In genomic region chr22:37904572-37905533, GRCh38 we compare ENCODE assay signal across 8 cellular contexts. TPM values are rescaled to one million over a fixed set of nuclear protein-coding genes. Genes with fewer than 3 reads are reported as not detected.
DNase-seq lines count a peak whose midpoint lies in the region; ATAC-seq and TF ChIP-seq lines count a peak whose summit lies in the region.

No MANE protein-coding gene starts in this region.

- no peaks in the 10 kb centered on the region for H3K9me3 ChIP-seq in left lung

- H3K4me1 ChIP-seq in left lung: peaks cover 6 to 40% of the 10 kb centered on the region in 2 donors

- CTCF ChIA-PET in activated CD4-positive, alpha-beta T cell treated with anti-CD3 and anti-CD28 coated beads for 36 hours (lab: Charles Lee): interaction anchor here (1.0 to 2.1 kb wide), 2 partner anchors 8 to 19 kb away, joined by 3 to 14 read pairs; no protein-coding TSS in a partner anchor

- peak; percentile 37 for ATAC-seq in activated CD4-positive, alpha-beta T cell treated with anti-CD3 and anti-CD28 coated beads for 36 hours
- ATAC-seq in left lung: peak; percentile 64
- ATAC-seq in HG03521 (IDR thresholded peaks at IDR 0.05; ENCODE audit: unreplicated experiment): no peak
- no peak for ATAC-seq in HG03460 (IDR thresholded peaks at IDR 0.05; ENCODE audit: unreplicated experiment)

- H3K4me3 ChIP-seq in left lung: peak overlapping the region in 1 of 2 donors; percentile 59

- no peaks in the 10 kb centered on the region for H3K36me3 ChIP-seq in left lung

- H3K4me3 Mint-ChIP-seq in activated CD4-positive, alpha-beta T cell treated with anti-CD3 and anti-CD28 coated beads for 36 hours: peak overlapping the region; percentile 72

- intact Hi-C loops in activated CD4-positive, alpha-beta T cell treated with anti-CD3 and anti-CD28 coated beads for 36 hours (cut with DNase I, micrococcal nuclease): loop anchor here (1.0 to 5.0 kb wide), 2 partner anchors 47 to 56 kb away; partner anchors contain the start of genes C22orf23 (in 1 of the 2), EIF3L (in 1 of the 2) and POLR2F (in 1 of the 2)
- intact Hi-C loops in left lung (cut with DNase I): no loop called here

- no peaks in the 10 kb centered on the region for H3K27me3 Mint-ChIP-seq in activated CD4-positive, alpha-beta T cell treated with anti-CD3 and anti-CD28 coated beads for 36 hours

- H3K4me1 Mint-ChIP-seq in activated CD4-positive, alpha-beta T cell treated with anti-CD3 and anti-CD28 coated beads for 36 hours: peaks cover 21% of the 10 kb centered on the region

- peak overlapping the region; percentile 79 for H3K27ac Mint-ChIP-seq in activated CD4-positive, alpha-beta T cell treated with anti-CD3 and anti-CD28 coated beads for 36 hours

- H3K27me3 ChIP-seq in left lung: no peaks in the 10 kb centered on the region

- no peaks in the 10 kb centered on the region for H3K9me3 Mint-ChIP-seq in activated CD4-positive, alpha-beta T cell treated with anti-CD3 and anti-CD28 coated beads for 36 hours (ENCODE audit: low read depth)

- H3K27ac ChIP-seq in left lung: peak overlapping the region; percentile 82 to 85
- peak overlapping the region; percentile 90 for H3K27ac ChIP-seq in substantia nigra (ENCODE audit: low read depth, low read length, poor library complexity, severe bottlenecking)

- DNase-seq in activated CD4-positive, alpha-beta T cell treated with anti-CD3 and anti-CD28 coated beads for 36 hours: peak; percentile 50
- no peak for DNase-seq in activated CD4-positive, alpha-beta T cell treated with anti-CD3 and anti-CD28 coated beads, Interleukin-2, amount 50 U/mL, for 4 hours
- DNase-seq in OCI-M1 (lab: John Stamatoyannopoulos, UW) (peak; percentile 62), cerebellum (ENCODE audit: low spot score) (peak; percentile 84), left lung (peak in 1 of 2 donors; percentile 76), substantia nigra (lab: John Stamatoyannopoulos, UW) (peak in 33 of 49 donors; percentile 12 to 82 (median 49))

- POLR2A ChIA-PET in activated CD4-positive, alpha-beta T cell treated with anti-CD3 and anti-CD28 coated beads for 36 hours (lab: Charles Lee): interaction anchor here (0.7 kb wide), 1 partner anchor 42 kb away, joined by 3 read pairs; no protein-coding TSS in a partner anchor

- TF ChIP-seq CTCF in left lung (IDR thresholded peaks at IDR 0.05): no peak

- H3K36me3 Mint-ChIP-seq in activated CD4-positive, alpha-beta T cell treated with anti-CD3 and anti-CD28 coated beads for 36 hours (ENCODE audit: low read depth): no peaks in the 10 kb centered on the region

RNA-seq across cellular contexts. Expression of gene MICALL1, which starts 1.2 kb away (rescaled TPM):
- total RNA-seq in activated CD4-positive, alpha-beta T cell treated with anti-CD3 and anti-CD28 coated beads for 36 hours: 10 to 100 TPM; 11.2 to 11.8 TPM
- total RNA-seq in cerebellum: 16.8 TPM
- total RNA-seq in left lung: 10 to 100 TPM; 35.8 to 36.8 TPM

RNA-seq across cellular contexts. Expression of gene C22orf23, which starts 48.5 kb away (rescaled TPM):
- under 1 TPM in 1 of 2 experiments, not detected in 1; 0.16 TPM for total RNA-seq in activated CD4-positive, alpha-beta T cell treated with anti-CD3 and anti-CD28 coated beads for 36 hours
- total RNA-seq in cerebellum: 1.4 TPM
- total RNA-seq in left lung: under 1 TPM; 0.26 to 0.65 TPM

RNA-seq across cellular contexts. Expression of gene POLR2F, which starts 48.6 kb away (rescaled TPM):
- total RNA-seq in activated CD4-positive, alpha-beta T cell treated with anti-CD3 and anti-CD28 coated beads for 36 hours: 10 to 100 TPM; 70.5 to 77.8 TPM
- total RNA-seq in cerebellum (29.1 TPM), left lung (10 to 100 TPM; 58.3 to 64.9 TPM)

RNA-seq across cellular contexts. Expression of gene EIF3L, which starts 55.6 kb away (rescaled TPM):
- 100 to 1,000 TPM; 632 to 670 TPM for total RNA-seq in activated CD4-positive, alpha-beta T cell treated with anti-CD3 and anti-CD28 coated beads for 36 hours
- total RNA-seq in cerebellum (387 TPM), left lung (100 to 1,000 TPM; 310 to 378 TPM)

Comparison
In these comparisons a context has a peak if more than half of its experiments do, and no peak if none do; other contexts are left out.
1. DNase-seq: peak in activated CD4-positive, alpha-beta T cell treated with anti-CD3 and anti-CD28 coated beads for 36 hours (single experiment), OCI-M1 (single experiment), cerebellum (single experiment) and substantia nigra (33 of 49); none in activated CD4-positive, alpha-beta T cell treated with anti-CD3 and anti-CD28 coated beads, Interleukin-2, amount 50 U/mL, for 4 hours (0 of 2).
2. ATAC-seq: peak in activated CD4-positive, alpha-beta T cell treated with anti-CD3 and anti-CD28 coated beads for 36 hours (single experiment) and left lung (single experiment); none in HG03521 (single experiment) and HG03460 (single experiment).
3. intact Hi-C loops: an anchor here in activated CD4-positive, alpha-beta T cell treated with anti-CD3 and anti-CD28 coated beads for 36 hours (1.0 to 5.0 kb wide); none called in left lung.